In genomic region chr14:69048456-69048855, GRCh38 we compare ENCODE assay signal across 2 cellular contexts.
TF ChIP-seq lines count a peak whose summit lies in the region.

No MANE protein-coding gene starts in this region.

TF ChIP-seq in IMR-90, 13 proteins besides CTCF, POLR2A, EP300 and RAD21 (continued from another document):
- TF ChIP-seq USF2 (IDR thresholded peaks at IDR 0.05; ENCODE audit: low read depth, low read length) (no peak), FOS (IDR thresholded peaks at IDR 0.05; ENCODE audit: low read depth, low read length) (no peak), NFE2L2 (IDR thresholded peaks at IDR 0.05; ENCODE audit: low read depth, low read length) (no peak)

TF ChIP-seq in WTC11, 78 proteins besides CTCF, POLR2A, EP300 and RAD21 (continued from another document):
- TF ChIP-seq ATF6 (CRISPR knock-in tag; IDR thresholded peaks at IDR 0.05) (no peak), ZBTB43 (CRISPR knock-in tag; IDR thresholded peaks at IDR 0.05) (no peak), E2F5 (CRISPR knock-in tag; IDR thresholded peaks at IDR 0.05) (no peak), OVOL2 (CRISPR knock-in tag; IDR thresholded peaks at IDR 0.05; ENCODE audit: borderline replicate concordance) (no peak), E2F4 (CRISPR knock-in tag; IDR thresholded peaks at IDR 0.05; ENCODE audit: borderline replicate concordance, low read depth) (no peak), ZNF317 (CRISPR knock-in tag; IDR thresholded peaks at IDR 0.05; ENCODE audit: borderline replicate concordance, low read depth) (no peak), ZNF281 (CRISPR knock-in tag; IDR thresholded peaks at IDR 0.05) (no peak), ZNF396 (CRISPR knock-in tag; IDR thresholded peaks at IDR 0.05; ENCODE audit: borderline replicate concordance) (no peak), HMGXB4 (CRISPR knock-in tag; IDR thresholded peaks at IDR 0.05) (no peak)
